8 cellular contexts compared by ENCODE assay signal in the genomic region with DNA sequence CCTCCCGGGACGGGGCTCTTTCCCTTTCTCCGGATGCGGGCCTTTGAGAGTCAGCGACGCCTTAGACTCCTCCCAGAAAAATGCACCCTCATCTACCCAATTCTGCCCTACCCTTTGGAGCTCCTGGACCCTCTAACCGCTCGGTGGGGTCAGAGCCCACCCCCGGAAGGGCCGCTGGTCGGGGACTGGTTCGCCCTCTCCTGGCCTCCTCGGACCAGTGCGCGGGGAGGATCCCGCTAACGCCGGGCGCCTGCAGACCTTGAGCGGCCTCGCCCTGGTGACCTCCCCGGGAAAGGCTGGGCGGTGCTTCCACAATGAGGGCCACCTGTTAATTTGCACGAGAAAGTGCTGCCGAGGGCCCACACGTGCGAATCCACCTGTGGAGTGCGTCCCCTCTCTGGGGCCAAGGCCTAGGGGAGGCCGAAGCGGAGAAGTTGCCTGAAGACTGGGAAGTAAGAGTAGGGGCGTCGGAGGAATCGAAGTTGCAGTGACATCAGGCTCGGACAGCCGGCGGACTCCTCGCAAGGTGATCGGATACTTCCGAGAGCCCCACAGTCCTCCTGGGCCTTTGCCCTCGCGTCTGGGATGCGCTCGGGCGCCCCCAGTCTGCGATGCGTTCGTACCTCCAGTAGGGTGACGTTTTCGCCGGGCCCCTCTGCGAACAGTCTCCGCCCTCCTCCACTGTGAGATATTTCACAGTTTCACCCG.
DNase-seq lines count a peak whose midpoint lies in the region; ATAC-seq and TF ChIP-seq lines count a peak whose summit lies in the region.

No MANE protein-coding gene starts in this region.

- peak overlapping the region; percentile 80 for H3K9ac ChIP-seq in KMS-11

- peak overlapping the region; percentile 98 for H3K27ac Mint-ChIP-seq in activated naive CD4-positive, alpha-beta T cell treated with anti-CD3 and anti-CD28 coated beads, Interleukin-2, amount 50 U/mL, for 24 hours
- H3K27ac Mint-ChIP-seq in glutamatergic neuron (ENCODE audit: unreplicated experiment), result peak overlapping the region; percentile 36

- no peak overlapping the region for H3K4me3 ChIP-seq in KMS-11 (IDR thresholded peaks at IDR 0.05; ENCODE audit: insufficient read depth, low read depth, low read length)
- peak overlapping the region; percentile 81 for H3K4me3 ChIP-seq in osteoblast (ENCODE audit: insufficient read depth, low read length)
- peak overlapping the region; percentile 66 to 75 for H3K4me3 ChIP-seq in testis

- H3K9me3 ChIP-seq in osteoblast (ENCODE audit: low read depth, low read length) (no peaks in the 10 kb centered on the region), testis (no peaks in the 10 kb centered on the region)

- DNase-seq in Daoy (ENCODE audit: low read depth) (peak; percentile 89), SK-N-DZ (ENCODE audit: low spot score) (peak; percentile 88), glutamatergic neuron (peak; percentile 90), osteoblast (ENCODE audit: insufficient read length, low spot score, missing footprints) (peak; percentile 98), testis (peak; percentile 96)

- H4K20me1 ChIP-seq in KMS-11 (ENCODE audit: insufficient read depth) (no peaks in the 10 kb centered on the region), osteoblast (ENCODE audit: insufficient read depth, low read length) (no peaks in the 10 kb centered on the region)

- H3K4me3 Mint-ChIP-seq in activated naive CD4-positive, alpha-beta T cell treated with anti-CD3 and anti-CD28 coated beads, Interleukin-2, amount 50 U/mL, for 24 hours, result peak overlapping the region; percentile 87
- peak overlapping the region; percentile 87 for H3K4me3 Mint-ChIP-seq in glutamatergic neuron (ENCODE audit: unreplicated experiment)

- TF ChIP-seq CTCF in KMS-11 (conservative IDR thresholded peaks at IDR 0.05; ENCODE audit: low read depth, low read length) (no peak; the same call in 1 of the 2 replicates), glutamatergic neuron (IDR thresholded peaks at IDR 0.05; ENCODE audit: partially characterized antibody, unreplicated experiment) (peak; percentile 80), osteoblast (IDR thresholded peaks at IDR 0.05; ENCODE audit: extremely low read depth, low read depth, low read length) (peak; percentile 70), testis (IDR thresholded peaks at IDR 0.05) (peak; percentile 69 to 98 (median 92))

- peaks cover 49% of the 10 kb centered on the region for H3K4me1 Mint-ChIP-seq in activated naive CD4-positive, alpha-beta T cell treated with anti-CD3 and anti-CD28 coated beads, Interleukin-2, amount 50 U/mL, for 24 hours
- peaks cover 6% of the 10 kb centered on the region for H3K4me1 Mint-ChIP-seq in glutamatergic neuron (ENCODE audit: low read depth, unreplicated experiment)

- TF ChIP-seq POLR2A in testis (IDR thresholded peaks at IDR 0.05), result no peak

- H3K4me1 ChIP-seq in KMS-11 (ENCODE audit: low read depth, poor library complexity, severe bottlenecking) (peaks cover 4% of the 10 kb centered on the region), osteoblast (ENCODE audit: insufficient read depth, low read length) (peaks cover 32% of the 10 kb centered on the region), testis (peaks cover 31% of the 10 kb centered on the region)

- no peaks in the 10 kb centered on the region for H3K36me3 ChIP-seq in KMS-11 (ENCODE audit: insufficient read depth)
- H3K36me3 ChIP-seq in osteoblast (ENCODE audit: insufficient read depth, low read length), result no peaks in the 10 kb centered on the region
- no peaks in the 10 kb centered on the region for H3K36me3 ChIP-seq in testis (ENCODE audit: low read depth, missing control alignments)

- WGBS in testis, 2 donors, result 0 to 2% methylated on average over 31 to 53 of the region's 53 CpGs

- no peaks in the 10 kb centered on the region for H3K9me3 Mint-ChIP-seq in activated naive CD4-positive, alpha-beta T cell treated with anti-CD3 and anti-CD28 coated beads, Interleukin-2, amount 50 U/mL, for 24 hours
- H3K9me3 Mint-ChIP-seq in glutamatergic neuron (ENCODE audit: unreplicated experiment), result peaks cover 3% of the 10 kb centered on the region

- H3K79me2 ChIP-seq in KMS-11 (ENCODE audit: insufficient read depth, low read depth), result no peaks in the 10 kb centered on the region
- H3K79me2 ChIP-seq in osteoblast (ENCODE audit: insufficient read depth, low read length), result no peaks in the 10 kb centered on the region

- peak overlapping the region; percentile 83 for H3K27ac ChIP-seq in KMS-11
- peak overlapping the region; percentile 74 for H3K27ac ChIP-seq in osteoblast (ENCODE audit: low read depth, low read length)
- H3K27ac ChIP-seq in testis, result peak overlapping the region; percentile 90 to 97

- no peaks in the 10 kb centered on the region for H3K36me3 Mint-ChIP-seq in activated naive CD4-positive, alpha-beta T cell treated with anti-CD3 and anti-CD28 coated beads, Interleukin-2, amount 50 U/mL, for 24 hours
- no peaks in the 10 kb centered on the region for H3K36me3 Mint-ChIP-seq in glutamatergic neuron (ENCODE audit: unreplicated experiment)

- intact Hi-C loops in testis (cut with DNase I; ENCODE audit: low total_unique reads), result loop anchor here (5.0 to 10.0 kb wide), 4 partner anchors 81 to 616 kb away; partner anchors contain the start of genes SESN3 and SRSF8

- ATAC-seq in GM21737 (IDR thresholded peaks at IDR 0.05; ENCODE audit: unreplicated experiment), result peak; percentile 83

- H3K4me2 ChIP-seq in KMS-11 (peak overlapping the region; percentile 48), osteoblast (ENCODE audit: insufficient read depth, low read length) (peak overlapping the region; percentile 97)

- H2AFZ ChIP-seq in KMS-11 (ENCODE audit: low read depth), result peak overlapping the region; percentile 94
- peak overlapping the region; percentile 98 for H2AFZ ChIP-seq in osteoblast (ENCODE audit: low read length)

- peaks cover 3% of the 10 kb centered on the region for H3K27me3 Mint-ChIP-seq in activated naive CD4-positive, alpha-beta T cell treated with anti-CD3 and anti-CD28 coated beads, Interleukin-2, amount 50 U/mL, for 24 hours
- H3K27me3 Mint-ChIP-seq in glutamatergic neuron (ENCODE audit: unreplicated experiment), result peaks cover 7% of the 10 kb centered on the region

- no peaks in the 10 kb centered on the region for H3K27me3 ChIP-seq in KMS-11 (ENCODE audit: insufficient read depth, low read depth)
- no peaks in the 10 kb centered on the region for H3K27me3 ChIP-seq in osteoblast (ENCODE audit: insufficient read depth, low read length)
- H3K27me3 ChIP-seq in testis, result no peaks in the 10 kb centered on the region
